Comparison of ENCODE assay signal across 25 cellular contexts in genomic region chr12:9625019-9625418, GRCh38.
"Had no signal": no experiment of that assay in that cellular context is flagged by ENCODE, and none has a peak within 500 bp of the region (broad histone marks: within the 10 kb centered on the region; RNA-seq: fewer than 3 reads in every experiment).

No MANE protein-coding gene starts in this region.

- DNase-seq: IMR-90, Karpas-422, KG1, MM.1S, NCI-H1092 treated with DMSO at 0.1 percent for 48 hours, NCI-H1436, NCI-H187, NCI-H2029, NCI-H2081 treated with DMSO at 0.1 percent for 48 hours, NCI-H2171, NCI-H226, NCI-H446, NCI-H510A, NCI-H524 treated with DMSO at 0.1 percent for 48 hours, NCI-H69, NCI-H774, OCI-M1, PC-9, Peyer's patch, SHP77 treated with DMSO at 0.1 percent for 48 hours, SK-N-SH, SW 1271, T-cell had no signal

- H3K4me3 ChIP-seq: PC-9, Peyer's patch had no signal

- ATAC-seq: HepG2, Right ventricle myocardium inferior, T-cell had no signal
